In the genomic region with DNA sequence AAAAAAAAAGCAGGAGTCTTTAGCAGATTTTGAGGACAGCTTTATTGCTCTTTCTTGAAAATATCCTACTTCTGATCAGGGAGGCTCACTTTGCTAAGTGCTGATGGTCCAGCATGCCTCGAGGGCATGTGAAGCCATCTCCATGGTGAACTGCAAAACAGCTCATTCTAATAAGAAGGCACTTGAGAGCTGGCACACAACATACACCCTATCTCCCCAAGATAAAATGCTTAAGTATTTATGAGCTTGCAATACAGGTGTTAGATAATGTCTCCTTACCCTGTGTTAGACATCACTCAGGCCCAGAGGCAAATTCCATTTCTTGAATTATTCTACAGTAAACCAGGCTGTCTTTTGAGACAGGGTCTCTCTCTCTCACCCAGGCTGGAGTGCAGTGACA, we compare ENCODE assay signal across 16 cellular contexts. TPM values are rescaled to one million over a fixed set of nuclear protein-coding genes. Genes with fewer than 3 reads are reported as not detected.
DNase-seq lines count a peak whose midpoint lies in the region; TF ChIP-seq lines count a peak whose summit lies in the region.
"Had no signal": no experiment of that assay in that cellular context is flagged by ENCODE, and none has a peak within 500 bp of the region (broad histone marks: within the 10 kb centered on the region; RNA-seq: fewer than 3 reads in every experiment).

No MANE protein-coding gene starts in this region.

- H3K9me3 Mint-ChIP-seq in activated T-cell treated with anti-CD3 and anti-CD28 coated beads, Interleukin-2, amount 50 U/mL, for 24 hours = no peaks in the 10 kb centered on the region
- no peaks in the 10 kb centered on the region for H3K9me3 Mint-ChIP-seq in activated T-helper 1 cell treated with anti-CD3 and anti-CD28 coated beads, Interleukin-12 subunit alpha, Interleukin-12 subunit beta, Interleukin-2, Interleukin-4 antibody, amounts not matched to agents 30 ng/mL and 10 ng/mL and 1 ng/mL, durations not matched to agents 14 hours and 24 hours and 36 hours
- peaks cover 2% of the 10 kb centered on the region for H3K9me3 Mint-ChIP-seq in nephron
- H3K9me3 Mint-ChIP-seq: activated CD4-positive, alpha-beta memory T cell treated with anti-CD3 and anti-CD28 coated beads, Interleukin-2, amount 10 ng/mL, durations not matched to agents 7 days and 5 days had no signal

- CTCF ChIA-PET in OCI-LY7 (lab: Charles Lee; ENCODE audit: unreplicated experiment) = no interaction called here

- peaks cover 11% of the 10 kb centered on the region for H3F3A ChIP-seq in GM23248 (ENCODE audit: insufficient read depth)

- no peaks in the 10 kb centered on the region for H3K27me3 Mint-ChIP-seq in activated T-cell treated with anti-CD3 and anti-CD28 coated beads, Interleukin-2, amount 50 U/mL, for 24 hours
- H3K27me3 Mint-ChIP-seq in activated T-helper 1 cell treated with anti-CD3 and anti-CD28 coated beads, Interleukin-12 subunit alpha, Interleukin-12 subunit beta, Interleukin-2, Interleukin-4 antibody, amounts not matched to agents 30 ng/mL and 10 ng/mL and 1 ng/mL, durations not matched to agents 14 hours and 24 hours and 36 hours (ENCODE audit: insufficient read depth) = no peaks in the 10 kb centered on the region
- H3K27me3 Mint-ChIP-seq in nephron (ENCODE audit: low read depth) = no peaks in the 10 kb centered on the region
- H3K27me3 Mint-ChIP-seq: activated CD4-positive, alpha-beta memory T cell treated with anti-CD3 and anti-CD28 coated beads, Interleukin-2, amount 10 ng/mL, durations not matched to agents 7 days and 5 days had no signal

- H3K27ac ChIP-seq in OCI-LY7 (ENCODE audit: low read depth, low read length, poor library complexity, severe bottlenecking) = no peak overlapping the region
- no peak overlapping the region for H3K27ac ChIP-seq in GM23248
- H3K27ac ChIP-seq: adrenal gland, epithelial cell of prostate had no signal

- in situ Hi-C loops in GM23248 (cut with MboI) = no loop called here

- POLR2A ChIA-PET in OCI-LY7 (lab: Charles Lee) = interaction anchor here (0.5 to 0.7 kb wide), 2 partner anchors 26 to 29 kb away, joined by 3 read pairs; no protein-coding TSS in a partner anchor

- H3K4me2 ChIP-seq in OCI-LY7 (ENCODE audit: low read length) (no peak overlapping the region), GM23248 (ENCODE audit: unreplicated experiment) (no peak overlapping the region)

- H3K9me2 ChIP-seq in OCI-LY7 (ENCODE audit: insufficient read depth, low read length) (no peaks in the 10 kb centered on the region), GM23248 (ENCODE audit: insufficient read depth) (no peaks in the 10 kb centered on the region)

- H3K4me3 ChIP-seq in OCI-LY7 (ENCODE audit: low read depth, low read length, poor library complexity, severe bottlenecking) = no peak overlapping the region
- no peak overlapping the region for H3K4me3 ChIP-seq in GM23248
- H3K4me3 ChIP-seq: adrenal gland had no signal

- H3K27me3 ChIP-seq in GM23248 (replicated peaks; ENCODE audit: insufficient read depth) = no peaks in the 10 kb centered on the region
- H3K27me3 ChIP-seq: adrenal gland had no signal

- no peaks in the 10 kb centered on the region for H3K4me1 ChIP-seq in OCI-LY7 (ENCODE audit: insufficient read depth, low read length, poor library complexity, severe bottlenecking)
- peaks cover 9% of the 10 kb centered on the region for H3K4me1 ChIP-seq in GM23248 (ENCODE audit: insufficient read depth)

- peaks cover 60% of the 10 kb centered on the region for H3K4me1 Mint-ChIP-seq in activated T-cell treated with anti-CD3 and anti-CD28 coated beads, Interleukin-2, amount 50 U/mL, for 24 hours (ENCODE audit: low read depth)
- peaks cover 38% of the 10 kb centered on the region for H3K4me1 Mint-ChIP-seq in activated T-helper 1 cell treated with anti-CD3 and anti-CD28 coated beads, Interleukin-12 subunit alpha, Interleukin-12 subunit beta, Interleukin-2, Interleukin-4 antibody, amounts not matched to agents 30 ng/mL and 10 ng/mL and 1 ng/mL, durations not matched to agents 14 hours and 24 hours and 36 hours (ENCODE audit: low read depth)
- peaks cover 12% of the 10 kb centered on the region for H3K4me1 Mint-ChIP-seq in nephron

- H3K9me3 ChIP-seq in OCI-LY7 (ENCODE audit: low read length) (no peaks in the 10 kb centered on the region), GM23248 (ENCODE audit: low read depth) (no peaks in the 10 kb centered on the region)
- H3K9me3 ChIP-seq: adrenal gland had no signal

- WGBS in GM23248 (ENCODE audit: low coverage in 1 of 2, low lambda C conversion rate in 2 of 2, missing lambda C conversion rate in 2 of 2), 2 experiments = 100% methylated on average over 1 of the region's 1 CpG

- H3K27ac Mint-ChIP-seq in activated T-cell treated with anti-CD3 and anti-CD28 coated beads, Interleukin-2, amount 50 U/mL, for 24 hours = no peak overlapping the region
- H3K27ac Mint-ChIP-seq in activated T-helper 1 cell treated with anti-CD3 and anti-CD28 coated beads, Interleukin-12 subunit alpha, Interleukin-12 subunit beta, Interleukin-2, Interleukin-4 antibody, amounts not matched to agents 30 ng/mL and 10 ng/mL and 1 ng/mL, durations not matched to agents 14 hours and 24 hours and 36 hours = no peak overlapping the region
- H3K27ac Mint-ChIP-seq in nephron = no peak overlapping the region

- H3K79me2 ChIP-seq in OCI-LY7 (ENCODE audit: insufficient read depth, low read depth, low read length) (peaks cover 8% of the 10 kb centered on the region; the same call in 1 of the 2 replicates), GM23248 (ENCODE audit: insufficient read depth) (peaks cover 41% of the 10 kb centered on the region)

- intact Hi-C loops in activated T-helper 1 cell treated with anti-CD3 and anti-CD28 coated beads, Interleukin-12 subunit alpha, Interleukin-12 subunit beta, Interleukin-2, Interleukin-4 antibody, amounts not matched to agents 30 ng/mL and 10 ng/mL and 1 ng/mL, durations not matched to agents 14 hours and 24 hours and 36 hours (cut with micrococcal nuclease) = loop anchor here (2.0 to 10.0 kb wide), 3 partner anchors 37 to 1945 kb away; a partner anchor contains a TSS
- intact Hi-C loops in OCI-LY7 (cut with micrococcal nuclease; ENCODE audit: unreplicated experiment) = loop anchor here (5.0 kb wide), 1 partner anchor 52 kb away; a partner anchor contains a TSS

- DNase-seq in activated T-cell treated with anti-CD3 and anti-CD28 coated beads, Interleukin-2, amount 50 U/mL, for 24 hours = no peak
- DNase-seq in activated T-cell treated with anti-CD3 and anti-CD28 coated beads for 4 hours (no peak), EH (ENCODE audit: low read depth) (peak; percentile 26), OCI-LY7 (ENCODE audit: low spot score) (no peak), NCI-H2196 treated with DMSO at 0.1 percent for 48 hours (lab: John Stamatoyannopoulos, UW; ENCODE audit: unreplicated experiment) (no peak), GM23248 (no peak)
- no peak for DNase-seq in activated T-helper 1 cell treated with anti-CD3 and anti-CD28 coated beads, Interleukin-12 subunit alpha, Interleukin-12 subunit beta, Interleukin-2, Interleukin-4 antibody, amounts not matched to agents 30 ng/mL and 10 ng/mL and 1 ng/mL, durations not matched to agents 14 hours and 24 hours and 36 hours (ENCODE audit: low spot score)
- DNase-seq: ACHN; activated CD4-positive, alpha-beta memory T cell treated with anti-CD3 and anti-CD28 coated beads, Interleukin-2, amount 10 ng/mL, durations not matched to agents 7 days and 5 days; adrenal gland; dermis blood vessel endothelial cell; foreskin melanocyte; NCI-H1930; NCI-H510A had no signal

- H3K36me3 Mint-ChIP-seq in activated T-cell treated with anti-CD3 and anti-CD28 coated beads, Interleukin-2, amount 50 U/mL, for 24 hours (ENCODE audit: low read depth) = peaks cover 61% of the 10 kb centered on the region
- peaks cover 28% of the 10 kb centered on the region for H3K36me3 Mint-ChIP-seq in activated T-helper 1 cell treated with anti-CD3 and anti-CD28 coated beads, Interleukin-12 subunit alpha, Interleukin-12 subunit beta, Interleukin-2, Interleukin-4 antibody, amounts not matched to agents 30 ng/mL and 10 ng/mL and 1 ng/mL, durations not matched to agents 14 hours and 24 hours and 36 hours (ENCODE audit: low read depth)
- peaks cover 33% of the 10 kb centered on the region for H3K36me3 Mint-ChIP-seq in nephron (ENCODE audit: low read depth)

- H2AFZ ChIP-seq in OCI-LY7 (ENCODE audit: low read length) (no peak overlapping the region), GM23248 (no peak overlapping the region)

- no TSS peak for BruUV-seq in OCI-LY7 (replicated peaks; lab: Mats Ljungman, UMichigan)

- H3K36me3 ChIP-seq in OCI-LY7 (ENCODE audit: insufficient read depth, low read length) = peaks cover 18% of the 10 kb centered on the region
- no peaks in the 10 kb centered on the region for H3K36me3 ChIP-seq in GM23248 (ENCODE audit: low read depth)

- no peak for TF ChIP-seq CTCF in nephron (IDR thresholded peaks at IDR 0.05; ENCODE audit: unreplicated experiment in 3 of 3)
- no peak for TF ChIP-seq CTCF in OCI-LY7 (conservative IDR thresholded peaks at IDR 0.05; ENCODE audit: low read length)

- peak overlapping the region; percentile 86 for H3K4me3 Mint-ChIP-seq in activated T-cell treated with anti-CD3 and anti-CD28 coated beads, Interleukin-2, amount 50 U/mL, for 24 hours
- H3K4me3 Mint-ChIP-seq in activated T-helper 1 cell treated with anti-CD3 and anti-CD28 coated beads, Interleukin-12 subunit alpha, Interleukin-12 subunit beta, Interleukin-2, Interleukin-4 antibody, amounts not matched to agents 30 ng/mL and 10 ng/mL and 1 ng/mL, durations not matched to agents 14 hours and 24 hours and 36 hours = peak overlapping the region; percentile 31
- peak overlapping the region; percentile 39 to 72 (median 65) for H3K4me3 Mint-ChIP-seq in nephron
- H3K4me3 Mint-ChIP-seq: activated CD4-positive, alpha-beta memory T cell treated with anti-CD3 and anti-CD28 coated beads, Interleukin-2, amount 10 ng/mL, durations not matched to agents 7 days and 5 days had no signal

- no peak overlapping the region for H3K9ac ChIP-seq in GM23248

- H4K20me1 ChIP-seq in OCI-LY7 (ENCODE audit: insufficient read depth, low read length) (no peaks in the 10 kb centered on the region), GM23248 (ENCODE audit: insufficient read depth) (no peaks in the 10 kb centered on the region)

RNA-seq across cellular contexts. Expression of a gene that starts 2.7 kb away (rescaled TPM):
- 84.4 and 96.1 TPM in 2 replicates for total RNA-seq in activated T-helper 1 cell treated with anti-CD3 and anti-CD28 coated beads, Interleukin-12 subunit alpha, Interleukin-12 subunit beta, Interleukin-2, Interleukin-4 antibody, amounts not matched to agents 30 ng/mL and 10 ng/mL and 1 ng/mL, durations not matched to agents 14 hours and 24 hours and 36 hours
- 30.5 and 40.1 TPM in 2 replicates for total RNA-seq in OCI-LY7 (2014; rRNA removed; shearing (Covaris generic))
- total RNA-seq in OCI-LY7 (2022) = 44.0 and 47.0 TPM in 2 replicates
- total RNA-seq in GM23248 (2014; rRNA removed; shearing (Covaris generic)) = 17.5 and 24.3 TPM in 2 replicates
- 18.0 and 20.0 TPM in 2 replicates for polyA plus RNA-seq in GM23248 (2016; fragmentation: Nextera tagmentation; extraction: Ambion mirVana)

RNA-seq across cellular contexts. Expression of a gene that starts 52.3 kb away (rescaled TPM):
- total RNA-seq in activated T-helper 1 cell treated with anti-CD3 and anti-CD28 coated beads, Interleukin-12 subunit alpha, Interleukin-12 subunit beta, Interleukin-2, Interleukin-4 antibody, amounts not matched to agents 30 ng/mL and 10 ng/mL and 1 ng/mL, durations not matched to agents 14 hours and 24 hours and 36 hours = 246 and 257 TPM in 2 replicates
- 86.2 and 90.7 TPM in 2 replicates for total RNA-seq in OCI-LY7 (2014; rRNA removed; shearing (Covaris generic))
- 196 and 210 TPM in 2 replicates for total RNA-seq in OCI-LY7 (2022)
- 16.8 and 17.7 TPM in 2 replicates for total RNA-seq in GM23248 (2014; rRNA removed; shearing (Covaris generic))
- polyA plus RNA-seq in GM23248 (2016; fragmentation: Nextera tagmentation; extraction: Ambion mirVana) = 71.5 and 72.8 TPM in 2 replicates

Comparison
In these comparisons a context has a peak if more than half of its experiments do, and no peak if none do; other contexts are left out.
1. H3K4me3 Mint-ChIP-seq: peak in every context shown above with its lines; median percentile 86 in activated T-cell treated with anti-CD3 and anti-CD28 coated beads, Interleukin-2, amount 50 U/mL, for 24 hours; 65 in nephron; 31 in activated T-helper 1 cell treated with anti-CD3 and anti-CD28 coated beads, Interleukin-12 subunit alpha, Interleukin-12 subunit beta, Interleukin-2, Interleukin-4 antibody, amounts not matched to agents 30 ng/mL and 10 ng/mL and 1 ng/mL, durations not matched to agents 14 hours and 24 hours and 36 hours.